In the genomic region with DNA sequence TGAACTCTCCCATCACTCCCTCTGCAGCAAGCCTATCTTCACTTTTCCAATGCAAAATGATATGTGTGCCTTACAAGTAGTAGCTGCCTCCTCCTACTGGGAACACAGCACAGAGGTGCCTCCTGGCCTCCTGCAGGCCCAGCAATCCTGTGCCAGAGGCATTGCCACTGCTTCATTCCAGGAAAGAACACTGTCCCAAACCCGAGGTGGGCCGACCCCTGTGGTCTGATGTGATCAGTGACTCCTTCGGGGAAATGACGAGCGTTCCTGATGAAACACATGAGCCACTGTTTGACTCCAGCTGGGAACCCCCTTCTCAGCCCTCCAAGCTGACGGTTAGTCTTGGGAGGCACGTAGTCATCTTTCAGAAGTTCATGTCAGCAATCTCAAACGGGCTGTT, we compare ENCODE assay signal across 11 cellular contexts. TPM values are rescaled to one million over a fixed set of nuclear protein-coding genes. Genes with fewer than 3 reads are reported as not detected.
A peak's percentile ranks its signal among the peaks of the same experiment; 100 is the strongest.
DNase-seq lines count a peak whose midpoint lies in the region; ATAC-seq and TF ChIP-seq lines count a peak whose summit lies in the region.
"Had no signal": no experiment of that assay in that cellular context is flagged by ENCODE, and none has a peak within 500 bp of the region (broad histone marks: within the 10 kb centered on the region; RNA-seq: fewer than 3 reads in every experiment).

No MANE protein-coding gene starts in this region.

- H3K36me3 ChIP-seq in ACC112 (ENCODE audit: insufficient read depth, low read length) (peaks cover 14% of the 10 kb centered on the region), GM23248 (ENCODE audit: low read depth) (peaks cover 10% of the 10 kb centered on the region), adipocyte (ENCODE audit: control insufficient read depth, insufficient read depth, low read length, severe bottlenecking) (peaks cover 51% of the 10 kb centered on the region), mucosa of descending colon (ENCODE audit: low read depth) (peaks cover 7% of the 10 kb centered on the region)

- H3K9ac ChIP-seq in GM23248 = no peak overlapping the region
- peak overlapping the region; percentile 4 for H3K9ac ChIP-seq in adipocyte (ENCODE audit: low read length)

- intact Hi-C loops in mucosa of descending colon (cut with DNase I, micrococcal nuclease) = no loop called here

- no peaks in the 10 kb centered on the region for H3K9me2 ChIP-seq in GM23248 (ENCODE audit: insufficient read depth)

- H3K79me2 ChIP-seq in ACC112 (ENCODE audit: control insufficient read depth, insufficient read depth, low read length, unreplicated experiment) (no peaks in the 10 kb centered on the region), GM23248 (ENCODE audit: insufficient read depth) (no peaks in the 10 kb centered on the region)

- H3K9me3 ChIP-seq in GM23248 (ENCODE audit: low read depth) (no peaks in the 10 kb centered on the region), adipocyte (ENCODE audit: control insufficient read depth, low read length) (no peaks in the 10 kb centered on the region), mucosa of descending colon (no peaks in the 10 kb centered on the region)

- peak overlapping the region; percentile 81 for H3K27ac ChIP-seq in ACC112 (ENCODE audit: low read depth, low read length)
- H3K27ac ChIP-seq in GM23248 = peak overlapping the region; percentile 15; the same call in 1 of the 2 replicates
- H3K27ac ChIP-seq in caudate nucleus (ENCODE audit: low read depth, low read length) = no peak overlapping the region
- H3K27ac ChIP-seq: PC-9 had no signal

- H3K4me3 ChIP-seq in ACC112 (ENCODE audit: low read depth, low read length) = no peak overlapping the region
- H3K4me3 ChIP-seq in GM23248 = no peak overlapping the region
- no peak overlapping the region for H3K4me3 ChIP-seq in adipocyte (ENCODE audit: low read length)
- H3K4me3 ChIP-seq in mucosa of descending colon = no peak overlapping the region
- H3K4me3 ChIP-seq: PC-9 had no signal

- 92 to 97% methylated on average over 8 of the region's 8 CpGs for WGBS in GM23248 (ENCODE audit: low coverage in 1 of 2, low lambda C conversion rate in 2 of 2, missing lambda C conversion rate in 2 of 2), 2 experiments

- H3K27me3 ChIP-seq in ACC112 (ENCODE audit: insufficient read depth, low read length) = no peaks in the 10 kb centered on the region
- H3K27me3 ChIP-seq in GM23248 (replicated peaks; ENCODE audit: insufficient read depth) = no peaks in the 10 kb centered on the region
- no peaks in the 10 kb centered on the region for H3K27me3 ChIP-seq in adipocyte (replicated peaks; ENCODE audit: control insufficient read depth, insufficient read depth, low read length)

- in situ Hi-C loops in GM23248 (cut with MboI) = no loop called here

- no peak overlapping the region for H3K4me2 ChIP-seq in GM23248 (ENCODE audit: unreplicated experiment)
- H3K4me2 ChIP-seq: PC-9 had no signal

- ATAC-seq in mucosa of descending colon (peak; percentile 7), HG03457 (IDR thresholded peaks at IDR 0.05; ENCODE audit: unreplicated experiment) (no peak)

- H3F3A ChIP-seq in GM23248 (ENCODE audit: insufficient read depth) = peaks cover 20% of the 10 kb centered on the region

- H2AFZ ChIP-seq in ACC112 (ENCODE audit: low read length, unreplicated experiment) (no peak overlapping the region), GM23248 (no peak overlapping the region)
- H2AFZ ChIP-seq: PC-9 had no signal

- H4K20me1 ChIP-seq in GM23248 (ENCODE audit: insufficient read depth) = no peaks in the 10 kb centered on the region

- no peak for TF ChIP-seq CTCF in mucosa of descending colon (IDR thresholded peaks at IDR 0.05)

- peaks cover 28% of the 10 kb centered on the region for H3K4me1 ChIP-seq in ACC112 (ENCODE audit: control insufficient read depth, insufficient read depth, low read length, unreplicated experiment)
- H3K4me1 ChIP-seq in GM23248 (ENCODE audit: insufficient read depth) = peaks cover 6% of the 10 kb centered on the region
- peaks cover 22% of the 10 kb centered on the region for H3K4me1 ChIP-seq in adipocyte (ENCODE audit: control insufficient read depth, insufficient read depth, low read length)
- H3K4me1 ChIP-seq in mucosa of descending colon (ENCODE audit: low read depth) = no peaks in the 10 kb centered on the region

- DNase-seq in GM23248 = no peak
- no peak for DNase-seq in adipocyte (ENCODE audit: low read depth)
- DNase-seq in mucosa of descending colon = no peak
- DNase-seq in NK-92 treated with Interleukin-12 subunit alpha and Interleukin-12 subunit beta, amount 100 ng/mL, for 24 hours (lab: John Stamatoyannopoulos, UW) = no peak
- no peak for DNase-seq in caudate nucleus (lab: John Stamatoyannopoulos, UW)
- DNase-seq in NCI-H748 (lab: John Stamatoyannopoulos, UW; ENCODE audit: unreplicated experiment) = no peak
- DNase-seq: DMS153, NCI-H2171, PC-9 had no signal

RNA-seq across cellular contexts. Expression of gene PSMC1, which starts 19.5 kb away (rescaled TPM):
- total RNA-seq in GM23248 (2014; rRNA removed; shearing (Covaris generic)) = 132 and 154 TPM in 2 replicates
- 167 and 179 TPM in 2 replicates for polyA plus RNA-seq in GM23248 (2016; fragmentation: Nextera tagmentation; extraction: Ambion mirVana)
- 10 to 100 TPM; 70.2 to 79.6 (median 78.6) TPM for total RNA-seq in mucosa of descending colon

RNA-seq across cellular contexts. Expression of gene NRDE2, which starts 55.9 kb away (rescaled TPM):
- 7.0 and 10.2 TPM in 2 replicates for total RNA-seq in GM23248 (2014; rRNA removed; shearing (Covaris generic))
- 8.9 and 9.4 TPM in 2 replicates for polyA plus RNA-seq in GM23248 (2016; fragmentation: Nextera tagmentation; extraction: Ambion mirVana)
- 10 to 100 TPM; 23.0 to 31.5 (median 26.1) TPM for total RNA-seq in mucosa of descending colon
